ENCODE assay signal across 10 cellular contexts in the genomic region with DNA sequence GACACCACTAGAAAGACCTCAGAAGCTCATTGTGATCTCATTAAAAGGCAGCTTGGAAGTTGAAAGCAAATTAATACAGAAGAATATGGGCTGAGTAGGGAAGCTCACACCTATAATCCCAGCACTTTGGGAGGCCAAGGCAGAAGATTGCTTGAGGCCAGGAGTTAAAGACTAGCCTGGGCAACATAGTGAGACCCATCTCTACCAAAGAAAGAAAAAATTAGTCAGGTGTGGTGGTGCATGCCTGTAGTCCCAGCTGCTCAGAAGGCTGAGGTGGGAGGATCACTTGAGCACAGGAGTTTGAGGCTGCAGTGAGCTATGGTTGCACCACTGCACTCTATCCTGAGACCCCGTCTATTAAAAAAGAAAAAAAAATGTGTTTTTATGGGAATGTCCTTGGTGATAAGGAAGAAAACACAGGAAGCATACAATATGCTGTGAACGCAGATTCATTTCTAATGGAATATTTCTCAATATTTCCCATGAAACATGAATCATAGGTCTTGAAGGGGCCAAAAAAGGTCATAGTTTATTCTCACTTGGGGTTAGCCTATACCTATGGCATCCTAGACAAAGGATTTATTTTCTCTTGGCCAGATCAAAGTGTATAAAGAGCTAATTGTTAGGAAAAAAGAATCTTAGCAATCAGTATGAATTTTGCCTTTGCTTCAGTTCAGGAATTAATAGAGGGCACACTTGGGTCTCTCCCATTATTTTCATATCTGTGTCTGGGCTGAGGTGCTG.
DNase-seq lines count a peak whose midpoint lies in the region; ATAC-seq and TF ChIP-seq lines count a peak whose summit lies in the region.
"Had no signal": no experiment of that assay in that cellular context is flagged by ENCODE, and none has a peak within 500 bp of the region (broad histone marks: within the 10 kb centered on the region; RNA-seq: fewer than 3 reads in every experiment).

No MANE protein-coding gene starts in this region.

- H3K4me1 ChIP-seq in aorta (ENCODE audit: control insufficient read depth in 1 of 2, insufficient read depth in 2 of 2, low read length in 2 of 2), result peaks cover 10% of the 10 kb centered on the region in 2 donors

- intact Hi-C loops in aorta (cut with DNase I) (no loop called here), head of caudate nucleus (cut with DNase I) (no loop called here)

- H3K9me3 Mint-ChIP-seq in activated naive CD8-positive, alpha-beta T cell treated with anti-CD3 and anti-CD28 coated beads, Interleukin-2, amount 50 U/mL, for 24 hours, result no peaks in the 10 kb centered on the region
- no peaks in the 10 kb centered on the region for H3K9me3 Mint-ChIP-seq in activated naive CD8-positive, alpha-beta T cell treated with anti-CD3 and anti-CD28 coated beads for 36 hours
- H3K9me3 Mint-ChIP-seq in mesothelial cell of epicardium, result no peaks in the 10 kb centered on the region

- DNase-seq in activated naive CD8-positive, alpha-beta T cell treated with anti-CD3 and anti-CD28 coated beads, Interleukin-2, amount 50 U/mL, for 24 hours, result no peak
- DNase-seq in activated naive CD8-positive, alpha-beta T cell treated with anti-CD3 and anti-CD28 coated beads for 36 hours, result no peak
- DNase-seq in dermis blood vessel endothelial cell, result peak; percentile 81
- no peak for DNase-seq in mesothelial cell of epicardium (ENCODE audit: low spot score in 2 of 2, unreplicated experiment in 2 of 2)
- DNase-seq in aorta, result no peak
- DNase-seq in head of caudate nucleus, result no peak
- no peak for DNase-seq in NCI-H1930 (lab: John Stamatoyannopoulos, UW)
- DNase-seq in activated CD4-positive, alpha-beta T cell treated with anti-CD3 and anti-CD28 coated beads, Interleukin-2, amount 50 U/mL, for 48 hours, result no peak
- DNase-seq: activated T-cell treated with anti-CD3 and anti-CD28 coated beads, Interleukin-2, amount 50 U/mL, for 1 hour; KBM-7 had no signal

- ATAC-seq in activated naive CD8-positive, alpha-beta T cell treated with anti-CD3 and anti-CD28 coated beads, Interleukin-2, amount 50 U/mL, for 24 hours, result peak; percentile 37
- ATAC-seq in aorta (ENCODE audit: low FRiP score), result peak; percentile 17

- H3K36me3 ChIP-seq in aorta (ENCODE audit: control insufficient read depth in 1 of 2, insufficient read depth in 2 of 2, low read length in 1 of 2), result no peaks in the 10 kb centered on the region

- H3K9me3 ChIP-seq in aorta (ENCODE audit: control insufficient read depth, low read length), result no peaks in the 10 kb centered on the region

- H3K36me3 Mint-ChIP-seq in activated naive CD8-positive, alpha-beta T cell treated with anti-CD3 and anti-CD28 coated beads, Interleukin-2, amount 50 U/mL, for 24 hours (ENCODE audit: low read depth), result peaks cover 10% of the 10 kb centered on the region
- H3K36me3 Mint-ChIP-seq in activated naive CD8-positive, alpha-beta T cell treated with anti-CD3 and anti-CD28 coated beads for 36 hours, result peaks cover 15% of the 10 kb centered on the region
- peaks cover 2% of the 10 kb centered on the region for H3K36me3 Mint-ChIP-seq in mesothelial cell of epicardium

- H3K4me1 Mint-ChIP-seq in activated naive CD8-positive, alpha-beta T cell treated with anti-CD3 and anti-CD28 coated beads, Interleukin-2, amount 50 U/mL, for 24 hours, result peaks cover 74% of the 10 kb centered on the region
- H3K4me1 Mint-ChIP-seq in activated naive CD8-positive, alpha-beta T cell treated with anti-CD3 and anti-CD28 coated beads for 36 hours, result peaks cover 52% of the 10 kb centered on the region
- H3K4me1 Mint-ChIP-seq in mesothelial cell of epicardium, result peaks cover 68% of the 10 kb centered on the region

- TF ChIP-seq CTCF in mesothelial cell of epicardium (IDR thresholded peaks at IDR 0.05; ENCODE audit: unreplicated experiment), result no peak

- peak overlapping the region; percentile 52 for H3K27ac Mint-ChIP-seq in activated naive CD8-positive, alpha-beta T cell treated with anti-CD3 and anti-CD28 coated beads, Interleukin-2, amount 50 U/mL, for 24 hours
- no peak overlapping the region for H3K27ac Mint-ChIP-seq in activated naive CD8-positive, alpha-beta T cell treated with anti-CD3 and anti-CD28 coated beads for 36 hours
- H3K27ac Mint-ChIP-seq in mesothelial cell of epicardium, result peak overlapping the region; percentile 81

- no peak overlapping the region for H3K4me3 Mint-ChIP-seq in activated naive CD8-positive, alpha-beta T cell treated with anti-CD3 and anti-CD28 coated beads, Interleukin-2, amount 50 U/mL, for 24 hours
- H3K4me3 Mint-ChIP-seq in activated naive CD8-positive, alpha-beta T cell treated with anti-CD3 and anti-CD28 coated beads for 36 hours, result no peak overlapping the region
- no peak overlapping the region for H3K4me3 Mint-ChIP-seq in mesothelial cell of epicardium

- H3K4me3 ChIP-seq in aorta (ENCODE audit: low read length in 2 of 2), result no peak overlapping the region

- no peaks in the 10 kb centered on the region for H3K27me3 Mint-ChIP-seq in activated naive CD8-positive, alpha-beta T cell treated with anti-CD3 and anti-CD28 coated beads, Interleukin-2, amount 50 U/mL, for 24 hours
- H3K27me3 Mint-ChIP-seq in activated naive CD8-positive, alpha-beta T cell treated with anti-CD3 and anti-CD28 coated beads for 36 hours, result no peaks in the 10 kb centered on the region
- no peaks in the 10 kb centered on the region for H3K27me3 Mint-ChIP-seq in mesothelial cell of epicardium (ENCODE audit: low read depth)

- WGBS in aorta, 2 donors, result 18 to 24% methylated on average over 2 of the region's 2 CpGs

- no peaks in the 10 kb centered on the region for H3K27me3 ChIP-seq in aorta (ENCODE audit: control insufficient read depth in 1 of 2, insufficient read depth in 2 of 2, low read length in 1 of 2)

- peak overlapping the region; percentile 22 to 68 for H3K27ac ChIP-seq in aorta (ENCODE audit: low read depth in 1 of 2, low read length in 2 of 2)
